17 cellular contexts compared by ENCODE assay signal in the genomic region with DNA sequence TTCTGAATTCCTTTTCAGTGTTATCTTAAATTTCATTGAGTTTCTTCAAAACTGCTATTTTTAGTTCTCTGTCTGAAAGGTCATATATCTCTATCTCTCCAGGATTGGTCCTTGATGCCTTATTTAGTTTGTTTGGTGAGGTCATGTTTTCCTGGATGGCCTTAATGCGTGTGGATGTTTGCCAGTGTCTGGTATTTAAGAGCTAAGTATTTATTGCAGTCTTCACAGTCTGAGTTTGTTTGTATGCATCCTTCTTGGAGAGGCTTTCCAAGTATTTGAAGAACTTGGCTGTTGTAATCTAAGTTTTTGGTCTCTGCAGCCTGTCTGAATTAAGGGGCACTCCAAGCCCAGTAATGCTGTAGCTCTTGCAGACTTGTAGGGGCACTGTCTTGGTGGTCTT.
DNase-seq lines count a peak whose midpoint lies in the region; ATAC-seq and TF ChIP-seq lines count a peak whose summit lies in the region.
"Had no signal": no experiment of that assay in that cellular context is flagged by ENCODE, and none has a peak within 500 bp of the region (broad histone marks: within the 10 kb centered on the region; RNA-seq: fewer than 3 reads in every experiment).

No MANE protein-coding gene starts in this region.

- DNase-seq in AG09309 (ENCODE audit: low read depth) (peak; percentile 91), HCEC 1CT (peak; percentile 55), choroid plexus epithelial cell (ENCODE audit: low read depth) (peak; percentile 43), myocyte (ENCODE audit: low read depth) (peak; percentile 53)
- DNase-seq in activated naive CD4-positive, alpha-beta T cell treated with anti-CD3 and anti-CD28 coated beads for 36 hours: no peak
- DNase-seq: activated CD4-positive, alpha-beta T cell treated with anti-CD3 and anti-CD28 coated beads, Interleukin-2, amount 50 U/mL, for 4 hours; Calu3; erythroblast; NCI-H2171 treated with DMSO at 0.1 percent for 48 hours; retina; stimulated activated naive CD4-positive, alpha-beta T cell; SW 1271 had no signal

- CTCF ChIA-PET in activated naive CD4-positive, alpha-beta T cell treated with anti-CD3 and anti-CD28 coated beads for 36 hours (lab: Charles Lee): no interaction called here

- H3K27ac Mint-ChIP-seq in activated naive CD4-positive, alpha-beta T cell treated with anti-CD3 and anti-CD28 coated beads for 36 hours: no peak overlapping the region
- H3K27ac Mint-ChIP-seq: activated naive CD4-positive, alpha-beta T cell treated with anti-CD3 and anti-CD28 coated beads, Interleukin-2, amount 50 U/mL, for 24 hours; neural progenitor cell had no signal

- no peaks in the 10 kb centered on the region for H3K36me3 Mint-ChIP-seq in activated naive CD4-positive, alpha-beta T cell treated with anti-CD3 and anti-CD28 coated beads for 36 hours (ENCODE audit: low read depth)
- H3K36me3 Mint-ChIP-seq: activated naive CD4-positive, alpha-beta T cell treated with anti-CD3 and anti-CD28 coated beads, Interleukin-2, amount 50 U/mL, for 24 hours; neural progenitor cell had no signal

- TF ChIP-seq CTCF in AG09309 (IDR thresholded peaks at IDR 0.05; ENCODE audit: control insufficient read depth, insufficient read depth, low read depth, low read length, missing control alignments) (no peak), choroid plexus epithelial cell (conservative IDR thresholded peaks at IDR 0.05; ENCODE audit: low read depth, low read length) (no peak)

- intact Hi-C loops in activated naive CD4-positive, alpha-beta T cell treated with anti-CD3 and anti-CD28 coated beads for 36 hours (cut with micrococcal nuclease): no loop called here

- H3K4me3 Mint-ChIP-seq in activated naive CD4-positive, alpha-beta T cell treated with anti-CD3 and anti-CD28 coated beads for 36 hours: no peak overlapping the region
- H3K4me3 Mint-ChIP-seq: activated naive CD4-positive, alpha-beta T cell treated with anti-CD3 and anti-CD28 coated beads, Interleukin-2, amount 50 U/mL, for 24 hours; neural progenitor cell had no signal

- no peaks in the 10 kb centered on the region for H3K4me1 Mint-ChIP-seq in activated naive CD4-positive, alpha-beta T cell treated with anti-CD3 and anti-CD28 coated beads for 36 hours (ENCODE audit: low read depth)
- H3K4me1 Mint-ChIP-seq: activated naive CD4-positive, alpha-beta T cell treated with anti-CD3 and anti-CD28 coated beads, Interleukin-2, amount 50 U/mL, for 24 hours had no signal

- ATAC-seq in GM19395 (IDR thresholded peaks at IDR 0.05; ENCODE audit: unreplicated experiment): no peak
- no peak for ATAC-seq in GM19452 (IDR thresholded peaks at IDR 0.05; ENCODE audit: unreplicated experiment)
- no peak for ATAC-seq in HG03432 (IDR thresholded peaks at IDR 0.05; ENCODE audit: unreplicated experiment)

- no peaks in the 10 kb centered on the region for H3K27me3 Mint-ChIP-seq in activated naive CD4-positive, alpha-beta T cell treated with anti-CD3 and anti-CD28 coated beads for 36 hours (ENCODE audit: low read depth)

- H3K4me3 ChIP-seq in AG09309 (ENCODE audit: control insufficient read depth, low read depth, low read length) (no peak overlapping the region), choroid plexus epithelial cell (ENCODE audit: low read depth, low read length) (no peak overlapping the region)
- H3K4me3 ChIP-seq: neural progenitor cell had no signal

- no peaks in the 10 kb centered on the region for H3K9me3 Mint-ChIP-seq in activated naive CD4-positive, alpha-beta T cell treated with anti-CD3 and anti-CD28 coated beads for 36 hours
- H3K9me3 Mint-ChIP-seq: neural progenitor cell had no signal
